29 cellular contexts compared by ENCODE assay signal in the genomic region with DNA sequence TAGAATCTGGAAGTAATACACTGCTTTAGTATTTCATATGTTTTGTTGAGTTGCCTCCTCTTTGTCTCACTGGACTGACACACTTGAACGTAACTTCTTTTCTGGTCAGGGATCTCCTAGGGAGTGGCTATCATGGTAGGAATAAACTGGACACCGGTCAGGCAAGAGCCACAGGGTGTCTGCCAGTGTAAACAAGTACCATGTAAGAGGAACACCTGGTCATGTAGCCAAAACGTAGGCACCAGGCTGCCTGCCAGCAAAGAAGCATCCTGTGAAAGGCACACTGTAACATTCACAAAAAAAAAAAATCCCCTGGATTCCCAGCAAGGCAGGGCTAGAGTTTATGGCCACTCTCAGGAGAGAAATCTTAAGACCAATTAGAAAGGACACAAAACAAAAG.
DNase-seq lines count a peak whose midpoint lies in the region; ATAC-seq, FAIRE-seq and TF ChIP-seq lines count a peak whose summit lies in the region.
"Had no signal": no experiment of that assay in that cellular context is flagged by ENCODE, and none has a peak within 500 bp of the region (broad histone marks: within the 10 kb centered on the region; RNA-seq: fewer than 3 reads in every experiment).

No MANE protein-coding gene starts in this region.

- no peaks in the 10 kb centered on the region for H3K36me3 Mint-ChIP-seq in stimulated activated memory B cell treated with anti-CD40 and anti-IgM and Interleukin-4, amounts not matched to agents 10 μg/mL and 1 μg/mL and 100 μg/mL, for 72 hours
- H3K36me3 Mint-ChIP-seq: IgD-negative memory B cell had no signal

- no peak overlapping the region for H2AFZ ChIP-seq in HepG2 (ENCODE audit: low read length)
- H2AFZ ChIP-seq: PC-9 had no signal

- H3K4me3 Mint-ChIP-seq in stimulated activated memory B cell treated with anti-CD40 and anti-IgM and Interleukin-4, amounts not matched to agents 10 μg/mL and 1 μg/mL and 100 μg/mL, for 72 hours = no peak overlapping the region
- H3K4me3 Mint-ChIP-seq: activated T-cell treated with anti-CD3 and anti-CD28 coated beads, Interleukin-2, amount 50 U/mL, for 72 hours; IgD-negative memory B cell had no signal

- no peak overlapping the region for H3K4me2 ChIP-seq in HepG2 (ENCODE audit: low read depth, low read length)
- H3K4me2 ChIP-seq: PC-9 had no signal

- TF ChIP-seq RAD21 in liver (IDR thresholded peaks at IDR 0.05) (peak; percentile 19 to 40), HepG2 (CRISPR knock-in tag; IDR thresholded peaks at IDR 0.05) (no peak)

- no peak for TF ChIP-seq POLR2A in HepG2 (IDR thresholded peaks at IDR 0.05; ENCODE audit: insufficient read depth in 1 of 2, low read depth in 2 of 2, low read length in 2 of 2)

- peaks cover 0 to 15% (median 5%) of the 10 kb centered on the region in 4 donors for H3K4me1 ChIP-seq in liver (ENCODE audit: control insufficient read depth in 4 of 4, insufficient read depth in 4 of 4, low read length in 3 of 4)
- H3K4me1 ChIP-seq in HepG2 (ENCODE audit: insufficient read depth, low read length) = no peaks in the 10 kb centered on the region
- H3K4me1 ChIP-seq: colonic mucosa, left ventricle myocardium inferior, tibial nerve had no signal

- intact Hi-C loops in HepG2 (cut with micrococcal nuclease; ENCODE audit: unreplicated experiment) = no loop called here

- 31% methylated on average over 3 of the region's 3 CpGs for WGBS in liver
- WGBS in HepG2 (ENCODE audit: low lambda C conversion rate) = 1% methylated on average over 3 of the region's 3 CpGs

- no TSS peak for BruUV-seq in HepG2 (replicated peaks; lab: Mats Ljungman, UMichigan)

- ATAC-seq in HepG2 (no peak), esophagus mucosa (peak; percentile 48), GM19467 (IDR thresholded peaks at IDR 0.05; ENCODE audit: unreplicated experiment) (no peak)
- ATAC-seq in stimulated activated memory B cell treated with anti-CD40 and anti-IgM and Interleukin-4, amounts not matched to agents 10 μg/mL and 1 μg/mL and 100 μg/mL, for 72 hours = no peak
- ATAC-seq: activated T-cell treated with anti-CD3 and anti-CD28 coated beads, Interleukin-2, amount 50 U/mL, for 72 hours; HCT116; sciatic nerve had no signal

- H3K9me3 Mint-ChIP-seq in stimulated activated memory B cell treated with anti-CD40 and anti-IgM and Interleukin-4, amounts not matched to agents 10 μg/mL and 1 μg/mL and 100 μg/mL, for 72 hours = peaks cover 8% of the 10 kb centered on the region

- no peaks in the 10 kb centered on the region for H3K27me3 Mint-ChIP-seq in stimulated activated memory B cell treated with anti-CD40 and anti-IgM and Interleukin-4, amounts not matched to agents 10 μg/mL and 1 μg/mL and 100 μg/mL, for 72 hours
- H3K27me3 Mint-ChIP-seq: IgD-negative memory B cell, progenitor cell of endocrine pancreas had no signal

- H3K27ac ChIP-seq in liver (ENCODE audit: low read depth in 1 of 2, low read length in 2 of 2) (no peak overlapping the region), HepG2 (ENCODE audit: extremely low read length, insufficient read depth, low read length) (no peak overlapping the region)
- H3K27ac ChIP-seq: colonic mucosa, epithelial cell of prostate, left ventricle myocardium inferior, neutrophil, PC-9, SK-N-MC, tibial nerve had no signal

- CTCF ChIA-PET in HepG2 (lab: Yijun Ruan, JAX; ENCODE audit: low intra/inter-chr PET ratio, low total read pairs) = no interaction called here

- H3K9ac ChIP-seq in liver (ENCODE audit: low read depth in 1 of 2, low read length in 2 of 2) = no peak overlapping the region
- H3K9ac ChIP-seq in HepG2 (ENCODE audit: insufficient read depth, low read depth, low read length) = no peak overlapping the region

- in situ Hi-C loops in HepG2 (cut with HindIII; ENCODE audit: extremely low pct_ligation_motif_present, low pct_unique_long_range_greater_than_20kb) = no loop called here

- FAIRE-seq in HepG2 (lab: Jason Lieb, UNC) = no peak

- no peak for TF ChIP-seq CTCF in liver (IDR thresholded peaks at IDR 0.05; ENCODE audit: low read depth, low read length, missing input control)
- TF ChIP-seq CTCF in HepG2 (CRISPR knock-in tag; IDR thresholded peaks at IDR 0.05) = no peak

- H3K9me3 ChIP-seq in liver (ENCODE audit: control insufficient read depth in 4 of 4, low read length in 3 of 4) (no peaks in the 10 kb centered on the region), HepG2 (ENCODE audit: low read length) (peaks cover 6% of the 10 kb centered on the region)
- H3K9me3 ChIP-seq: colonic mucosa, neutrophil had no signal

- no peaks in the 10 kb centered on the region for H3K4me1 Mint-ChIP-seq in stimulated activated memory B cell treated with anti-CD40 and anti-IgM and Interleukin-4, amounts not matched to agents 10 μg/mL and 1 μg/mL and 100 μg/mL, for 72 hours
- H3K4me1 Mint-ChIP-seq: IgD-negative memory B cell had no signal

- no peak overlapping the region for H3K4me3 ChIP-seq in liver (ENCODE audit: low read depth in 1 of 3, low read length in 3 of 3)
- no peak overlapping the region for H3K4me3 ChIP-seq in HepG2 (replicated peaks in 1 of 3; ENCODE audit: insufficient read depth in 1 of 3, low read depth in 2 of 3, low read length in 3 of 3)
- H3K4me3 ChIP-seq: colonic mucosa, left ventricle myocardium inferior, PC-9, SK-N-MC, tibial nerve had no signal

- POLR2A ChIA-PET in HepG2 (lab: Yijun Ruan, JAX) = no interaction called here

- no peaks in the 10 kb centered on the region for H3K36me3 ChIP-seq in liver (ENCODE audit: control insufficient read depth in 4 of 4, insufficient read depth in 3 of 4, low read depth in 1 of 4, low read length in 3 of 4)
- no peaks in the 10 kb centered on the region for H3K36me3 ChIP-seq in HepG2 (replicated peaks in 1 of 2; ENCODE audit: control insufficient read depth in 1 of 2, insufficient read depth in 2 of 2, low read length in 2 of 2)
- H3K36me3 ChIP-seq: colonic mucosa, left ventricle myocardium inferior, neutrophil, tibial nerve had no signal

- no peaks in the 10 kb centered on the region for H3K79me2 ChIP-seq in HepG2 (ENCODE audit: insufficient read depth, low read length)

- H3K27me3 ChIP-seq in liver (ENCODE audit: control insufficient read depth in 4 of 4, insufficient read depth in 4 of 4, low read length in 3 of 4) (no peaks in the 10 kb centered on the region), HepG2 (ENCODE audit: control insufficient read depth in 1 of 2, insufficient read depth in 2 of 2, low read length in 2 of 2) (no peaks in the 10 kb centered on the region)
- H3K27me3 ChIP-seq: colonic mucosa, neutrophil, tibial nerve had no signal

- TF ChIP-seq EP300 in HepG2 (IDR thresholded peaks at IDR 0.05; ENCODE audit: low read depth in 2 of 2, low read length in 2 of 2) = no peak
- no peak for TF ChIP-seq EP300 in HepG2 (CRISPR knock-in tag; IDR thresholded peaks at IDR 0.05; ENCODE audit: borderline replicate concordance)

- DNase-seq in HepG2 (ENCODE audit: low spot score) (no peak), NCI-H69 (lab: John Stamatoyannopoulos, UW) (peak; percentile 75), DMS79 (lab: John Stamatoyannopoulos, UW) (no peak)
- DNase-seq: activated CD4-positive, alpha-beta T cell treated with anti-CD3 and anti-CD28 coated beads, Interleukin-2, amount 50 U/mL, for 48 hours; activated CD4-positive, CD25-positive, alpha-beta regulatory T cell treated with anti-CD3 and anti-CD28 coated beads, Interleukin-2, amount 50 U/mL, for 72 hours; activated naive CD4-positive, alpha-beta T cell; activated T-cell treated with anti-CD3 and anti-CD28 coated beads, Interleukin-2, amount 50 U/mL, for 72 hours; colonic mucosa; DND-41; effector CD4-positive, alpha-beta T cell; GF-D8; islet precursor cell; left ventricle myocardium inferior; NCI-H2107; NCI-H510A; PC-9; T-helper 2 cell had no signal

- no peak overlapping the region for H3K27ac Mint-ChIP-seq in stimulated activated memory B cell treated with anti-CD40 and anti-IgM and Interleukin-4, amounts not matched to agents 10 μg/mL and 1 μg/mL and 100 μg/mL, for 72 hours
- H3K27ac Mint-ChIP-seq: activated T-cell treated with anti-CD3 and anti-CD28 coated beads, Interleukin-2, amount 50 U/mL, for 72 hours; IgD-negative memory B cell; progenitor cell of endocrine pancreas had no signal

- no peaks in the 10 kb centered on the region for H4K20me1 ChIP-seq in HepG2 (ENCODE audit: insufficient read depth, low read length)

TF ChIP-seq in liver, 16 proteins besides CTCF, POLR2A, EP300 and RAD21 (continues in another document):
- TF ChIP-seq GABPA (IDR thresholded peaks at IDR 0.05 in 1 of 2, conservative IDR thresholded peaks at IDR 0.05 in 1 of 2) (no peak), NR2F2 (IDR thresholded peaks at IDR 0.05) (no peak), JUND (IDR thresholded peaks at IDR 0.05) (no peak), FOXA1 (IDR thresholded peaks at IDR 0.05) (peak; percentile 89), TAF1 (conservative IDR thresholded peaks at IDR 0.05) (no peak), ATF3 (IDR thresholded peaks at IDR 0.05) (no peak), YY1 (IDR thresholded peaks at IDR 0.05) (peak; percentile 55), HNF4G (IDR thresholded peaks at IDR 0.05) (no peak), EGR1 (IDR thresholded peaks at IDR 0.05; ENCODE audit: low read depth in 2 of 2) (no peak)
- TF ChIP-seq, protein P1, sequence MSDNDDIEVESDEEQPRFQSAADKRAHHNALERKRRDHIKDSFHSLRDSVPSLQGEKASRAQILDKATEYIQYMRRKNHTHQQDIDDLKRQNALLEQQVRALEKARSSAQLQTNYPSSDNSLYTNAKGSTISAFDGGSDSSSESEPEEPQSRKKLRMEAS (IDR thresholded peaks at IDR 0.05) = peak; percentile 16

TF ChIP-seq in HepG2, 621 proteins besides CTCF, POLR2A, EP300 and RAD21:
- TF ChIP-seq GMEB1 (CRISPR knock-in tag; IDR thresholded peaks at IDR 0.05; ENCODE audit: borderline replicate concordance) = no peak
TF ChIP-seq in HepG2: peak in this region for 0.
